In genomic region chr20:20017001-20017851, GRCh38 we compare ENCODE assay signal across 1 cellular context.
A peak's percentile ranks its signal among the peaks of the same experiment; 100 is the strongest.
TF ChIP-seq lines count a peak whose summit lies in the region.

A gene with protein sequence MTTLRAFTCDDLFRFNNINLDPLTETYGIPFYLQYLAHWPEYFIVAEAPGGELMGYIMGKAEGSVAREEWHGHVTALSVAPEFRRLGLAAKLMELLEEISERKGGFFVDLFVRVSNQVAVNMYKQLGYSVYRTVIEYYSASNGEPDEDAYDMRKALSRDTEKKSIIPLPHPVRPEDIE (plus strand): TSS chr20:20017362. CDS start chr20:20017397, 35 bp downstream.

TF ChIP-seq in HepG2, 621 proteins besides CTCF, POLR2A, EP300 and RAD21 (continued from another document and continues in another):
- TF ChIP-seq, protein P1, sequence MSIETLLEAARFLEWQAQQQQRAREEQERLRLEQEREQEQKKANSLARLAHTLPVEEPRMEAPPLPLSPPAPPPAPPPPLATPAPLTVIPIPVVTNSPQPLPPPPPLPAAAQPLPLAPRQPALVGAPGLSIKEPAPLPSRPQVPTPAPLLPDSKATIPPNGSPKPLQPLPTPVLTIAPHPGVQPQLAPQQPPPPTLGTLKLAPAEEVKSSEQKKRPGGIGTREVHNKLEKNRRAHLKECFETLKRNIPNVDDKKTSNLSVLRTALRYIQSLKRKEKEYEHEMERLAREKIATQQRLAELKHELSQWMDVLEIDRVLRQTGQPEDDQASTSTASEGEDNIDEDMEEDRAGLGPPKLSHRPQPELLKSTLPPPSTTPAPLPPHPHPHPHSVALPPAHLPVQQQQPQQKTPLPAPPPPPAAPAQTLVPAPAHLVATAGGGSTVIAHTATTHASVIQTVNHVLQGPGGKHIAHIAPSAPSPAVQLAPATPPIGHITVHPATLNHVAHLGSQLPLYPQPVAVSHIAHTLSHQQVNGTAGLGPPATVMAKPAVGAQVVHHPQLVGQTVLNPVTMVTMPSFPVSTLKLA (IDR thresholded peaks at IDR 0.05) = peak; percentile 62; the same call in 1 of the 2 replicates
- TF ChIP-seq ZNF512 (CRISPR knock-in tag; IDR thresholded peaks at IDR 0.05) = no peak
- peak; percentile 96 for TF ChIP-seq TFDP2 (CRISPR knock-in tag; IDR thresholded peaks at IDR 0.05)
- peak; percentile 99 for TF ChIP-seq ASH2L (IDR thresholded peaks at IDR 0.05; ENCODE audit: insufficient read length, low read depth, low read length)
- TF ChIP-seq ZNF451 (CRISPR knock-in tag; IDR thresholded peaks at IDR 0.05) = peak; percentile 88
- TF ChIP-seq ZNF263 (CRISPR knock-in tag; IDR thresholded peaks at IDR 0.05) = peak; percentile 57
- peak; percentile 90 for TF ChIP-seq DR1 (CRISPR knock-in tag; IDR thresholded peaks at IDR 0.05)
- no peak for TF ChIP-seq RAD51 (IDR thresholded peaks at IDR 0.05; ENCODE audit: borderline replicate concordance)
- TF ChIP-seq ZFP62 (CRISPR knock-in tag; IDR thresholded peaks at IDR 0.05) = no peak
- TF ChIP-seq ARHGAP35 (CRISPR knock-in tag; IDR thresholded peaks at IDR 0.05; ENCODE audit: borderline replicate concordance) = peak; percentile 98
- TF ChIP-seq SMAD9 (CRISPR knock-in tag; IDR thresholded peaks at IDR 0.05) = peak; percentile 97; the same call in 1 of the 2 replicates
- no peak; the same call in 1 of the 2 replicates for TF ChIP-seq SUZ12 (IDR thresholded peaks at IDR 0.05; ENCODE audit: low read depth, low read length)
- TF ChIP-seq IRX3 (CRISPR knock-in tag; IDR thresholded peaks at IDR 0.05; ENCODE audit: borderline replicate concordance, low read depth) = peak; percentile 91; the same call in 1 of the 2 replicates
- peak; percentile 98 for TF ChIP-seq TGIF2 (CRISPR knock-in tag; IDR thresholded peaks at IDR 0.05)
- TF ChIP-seq ZNF142 (CRISPR knock-in tag; IDR thresholded peaks at IDR 0.05) = peak; percentile 93
- TF ChIP-seq MTA3 (CRISPR knock-in tag; IDR thresholded peaks at IDR 0.05) = no peak
- peak; percentile 11; the same call in 1 of the 2 replicates for TF ChIP-seq DRAP1 (CRISPR knock-in tag; IDR thresholded peaks at IDR 0.05)
- TF ChIP-seq, protein P2, sequence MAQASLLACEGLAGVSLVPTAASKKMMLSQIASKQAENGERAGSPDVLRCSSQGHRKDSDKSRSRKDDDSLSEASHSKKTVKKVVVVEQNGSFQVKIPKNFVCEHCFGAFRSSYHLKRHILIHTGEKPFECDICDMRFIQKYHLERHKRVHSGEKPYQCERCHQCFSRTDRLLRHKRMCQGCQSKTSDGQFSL (CRISPR knock-in tag; IDR thresholded peaks at IDR 0.05) = peak; percentile 70; the same call in 1 of the 2 replicates
- TF ChIP-seq, protein P3, sequence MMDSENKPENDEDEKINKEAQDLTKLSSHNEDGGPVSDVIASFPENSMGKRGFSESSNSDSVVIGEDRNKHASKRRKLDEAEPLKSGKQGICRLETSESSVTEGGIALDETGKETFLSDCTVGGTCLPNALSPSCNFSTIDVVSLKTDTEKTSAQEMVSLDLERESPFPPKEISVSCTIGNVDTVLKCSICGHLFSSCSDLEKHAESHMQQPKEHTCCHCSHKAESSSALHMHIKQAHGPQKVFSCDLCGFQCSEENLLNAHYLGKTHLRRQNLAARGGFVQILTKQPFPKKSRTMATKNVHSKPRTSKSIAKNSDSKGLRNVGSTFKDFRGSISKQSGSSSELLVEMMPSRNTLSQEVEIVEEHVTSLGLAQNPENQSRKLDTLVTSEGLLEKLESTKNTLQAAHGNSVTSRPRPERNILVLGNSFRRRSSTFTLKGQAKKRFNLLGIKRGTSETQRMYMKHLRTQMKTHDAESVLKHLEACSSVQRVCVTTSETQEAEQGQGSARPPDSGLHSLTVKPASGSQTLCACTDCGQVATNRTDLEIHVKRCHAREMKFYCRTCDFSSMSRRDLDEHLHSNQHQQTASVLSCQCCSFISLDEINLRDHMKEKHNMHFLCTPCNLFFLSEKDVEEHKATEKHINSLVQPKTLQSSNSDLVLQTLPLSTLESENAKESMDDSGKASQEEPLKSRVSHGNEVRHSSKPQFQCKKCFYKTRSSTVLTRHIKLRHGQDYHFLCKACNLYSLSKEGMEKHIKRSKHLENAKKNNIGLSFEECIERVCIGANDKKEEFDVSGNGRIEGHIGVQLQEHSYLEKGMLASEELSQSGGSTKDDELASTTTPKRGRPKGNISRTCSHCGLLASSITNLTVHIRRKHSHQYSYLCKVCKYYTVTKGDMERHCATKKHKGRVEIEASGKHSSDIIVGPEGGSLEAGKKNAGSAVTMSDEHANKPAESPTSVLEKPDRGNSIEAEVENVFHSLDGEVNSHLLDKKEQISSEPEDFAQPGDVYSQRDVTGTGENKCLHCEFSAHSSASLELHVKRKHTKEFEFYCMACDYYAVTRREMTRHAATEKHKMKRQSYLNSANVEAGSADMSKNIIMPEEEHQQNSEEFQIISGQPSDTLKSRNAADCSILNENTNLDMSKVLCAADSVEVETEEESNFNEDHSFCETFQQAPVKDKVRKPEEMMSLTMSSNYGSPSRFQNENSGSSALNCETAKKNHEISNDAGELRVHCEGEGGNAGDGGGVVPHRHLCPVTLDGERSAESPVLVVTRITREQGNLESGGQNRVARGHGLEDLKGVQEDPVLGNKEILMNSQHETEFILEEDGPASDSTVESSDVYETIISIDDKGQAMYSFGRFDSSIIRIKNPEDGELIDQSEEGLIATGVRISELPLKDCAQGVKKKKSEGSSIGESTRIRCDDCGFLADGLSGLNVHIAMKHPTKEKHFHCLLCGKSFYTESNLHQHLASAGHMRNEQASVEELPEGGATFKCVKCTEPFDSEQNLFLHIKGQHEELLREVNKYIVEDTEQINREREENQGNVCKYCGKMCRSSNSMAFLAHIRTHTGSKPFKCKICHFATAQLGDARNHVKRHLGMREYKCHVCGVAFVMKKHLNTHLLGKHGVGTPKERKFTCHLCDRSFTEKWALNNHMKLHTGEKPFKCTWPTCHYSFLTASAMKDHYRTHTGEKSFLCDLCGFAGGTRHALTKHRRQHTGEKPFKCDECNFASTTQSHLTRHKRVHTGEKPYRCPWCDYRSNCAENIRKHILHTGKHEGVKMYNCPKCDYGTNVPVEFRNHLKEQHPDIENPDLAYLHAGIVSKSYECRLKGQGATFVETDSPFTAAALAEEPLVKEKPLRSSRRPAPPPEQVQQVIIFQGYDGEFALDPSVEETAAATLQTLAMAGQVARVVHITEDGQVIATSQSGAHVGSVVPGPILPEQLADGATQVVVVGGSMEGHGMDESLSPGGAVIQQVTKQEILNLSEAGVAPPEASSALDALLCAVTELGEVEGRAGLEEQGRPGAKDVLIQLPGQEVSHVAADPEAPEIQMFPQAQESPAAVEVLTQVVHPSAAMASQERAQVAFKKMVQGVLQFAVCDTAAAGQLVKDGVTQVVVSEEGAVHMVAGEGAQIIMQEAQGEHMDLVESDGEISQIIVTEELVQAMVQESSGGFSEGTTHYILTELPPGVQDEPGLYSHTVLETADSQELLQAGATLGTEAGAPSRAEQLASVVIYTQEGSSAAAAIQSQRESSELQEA (CRISPR knock-in tag; IDR thresholded peaks at IDR 0.05; ENCODE audit: not compliant biosample characterization) = peak; percentile 92
- TF ChIP-seq ZNF335 (CRISPR knock-in tag; IDR thresholded peaks at IDR 0.05) = no peak; the same call in 1 of the 2 replicates
- TF ChIP-seq NPAS2 (CRISPR knock-in tag; IDR thresholded peaks at IDR 0.05; ENCODE audit: borderline replicate concordance) = no peak
- TF ChIP-seq SIN3A (IDR thresholded peaks at IDR 0.05; ENCODE audit: borderline replicate concordance, low read depth, low read length) = peak; percentile 97; the same call in 1 of the 2 replicates
- TF ChIP-seq SMC3 (IDR thresholded peaks at IDR 0.05; ENCODE audit: low read length) = peak; percentile 52; the same call in 1 of the 2 replicates
- peak; percentile 29; the same call in 1 of the 2 replicates for TF ChIP-seq ZNF891 (CRISPR knock-in tag; IDR thresholded peaks at IDR 0.05)
- peak; percentile 97 for TF ChIP-seq DNMT1 (CRISPR knock-in tag; IDR thresholded peaks at IDR 0.05)
- peak; percentile 74 for TF ChIP-seq ZNF12 (CRISPR knock-in tag; IDR thresholded peaks at IDR 0.05)
- TF ChIP-seq MED1 (CRISPR knock-in tag; IDR thresholded peaks at IDR 0.05) = peak; percentile 91
- TF ChIP-seq ZNF20 (CRISPR knock-in tag; IDR thresholded peaks at IDR 0.05) = peak; percentile 81; the same call in 1 of the 2 replicates
- peak; percentile 78; the same call in 1 of the 2 replicates for TF ChIP-seq ETV6 (CRISPR knock-in tag; conservative IDR thresholded peaks at IDR 0.05)
- peak; percentile 99 for TF ChIP-seq ARNT2 (CRISPR knock-in tag; IDR thresholded peaks at IDR 0.05; ENCODE audit: low read depth)
- peak; percentile 86; the same call in 1 of the 2 replicates for TF ChIP-seq PHF21A (CRISPR knock-in tag; IDR thresholded peaks at IDR 0.05)
- no peak for TF ChIP-seq SOX13 (IDR thresholded peaks at IDR 0.05)
- TF ChIP-seq SOX13 (CRISPR knock-in tag; conservative IDR thresholded peaks at IDR 0.05 in 1 of 2, IDR thresholded peaks at IDR 0.05 in 1 of 2) = peak in 1 of 2 experiments; percentile 75; a peak in 2 of 4 replicates
- TF ChIP-seq ZBTB8A (CRISPR knock-in tag; IDR thresholded peaks at IDR 0.05; ENCODE audit: borderline replicate concordance, low read depth) = peak; percentile 84; the same call in 1 of the 2 replicates
- peak; percentile 85; the same call in 1 of the 2 replicates for TF ChIP-seq RXRA (CRISPR knock-in tag; IDR thresholded peaks at IDR 0.05)
- TF ChIP-seq, protein P4, sequence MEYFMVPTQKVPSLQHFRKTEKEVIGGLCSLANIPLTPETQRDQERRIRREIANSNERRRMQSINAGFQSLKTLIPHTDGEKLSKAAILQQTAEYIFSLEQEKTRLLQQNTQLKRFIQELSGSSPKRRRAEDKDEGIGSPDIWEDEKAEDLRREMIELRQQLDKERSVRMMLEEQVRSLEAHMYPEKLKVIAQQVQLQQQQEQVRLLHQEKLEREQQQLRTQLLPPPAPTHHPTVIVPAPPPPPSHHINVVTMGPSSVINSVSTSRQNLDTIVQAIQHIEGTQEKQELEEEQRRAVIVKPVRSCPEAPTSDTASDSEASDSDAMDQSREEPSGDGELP (IDR thresholded peaks at IDR 0.05; ENCODE audit: borderline replicate concordance, low read depth) = peak; percentile 50; the same call in 1 of the 2 replicates
